In the genomic region with DNA sequence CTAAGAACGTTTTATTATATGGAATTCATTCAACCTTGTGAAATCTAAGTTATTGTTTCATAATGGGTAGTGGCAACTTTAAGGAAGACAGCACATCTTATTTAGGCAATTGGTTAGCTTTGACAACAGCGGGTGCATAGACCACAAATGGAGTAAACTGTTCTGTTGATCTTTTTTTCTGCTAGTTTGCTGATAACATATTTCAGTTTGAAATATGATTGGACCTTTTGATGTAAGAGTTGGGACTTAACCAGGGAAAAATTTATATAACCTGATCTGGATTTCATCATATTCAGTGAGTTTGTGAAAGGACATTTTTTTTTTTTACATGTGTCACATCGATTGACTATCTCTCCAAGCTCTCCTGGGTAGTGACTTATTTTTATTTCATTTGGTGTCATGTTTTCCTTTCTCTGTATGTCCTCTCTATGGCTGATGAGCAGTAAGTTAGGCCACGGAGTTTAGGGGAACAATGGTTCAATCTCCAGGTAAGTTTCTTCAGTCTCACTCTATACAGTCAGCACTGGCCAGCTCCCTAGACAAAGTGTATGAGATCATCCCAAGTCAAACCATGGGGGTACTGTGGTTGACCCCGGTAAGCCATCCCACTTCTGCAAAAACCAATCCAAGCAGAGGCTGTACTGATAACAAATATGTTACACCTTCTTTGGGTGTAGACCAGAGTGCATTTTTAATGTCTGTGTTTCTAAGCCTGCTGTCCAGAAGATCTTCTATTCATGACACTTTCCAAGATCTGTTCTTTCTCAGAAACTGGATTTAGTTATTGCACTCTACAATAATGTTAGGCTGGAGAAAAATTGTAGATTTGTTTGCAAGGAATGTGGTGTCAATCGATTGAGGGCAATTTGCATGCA, we compare ENCODE assay signal across 16 cellular contexts.
"Had no signal": no experiment of that assay in that cellular context is flagged by ENCODE, and none has a peak within 500 bp of the region (broad histone marks: within the 10 kb centered on the region; RNA-seq: fewer than 3 reads in every experiment).

No MANE protein-coding gene starts in this region.

- ATAC-seq: activated CD8-positive, alpha-beta memory T cell treated with anti-CD3 and anti-CD28 coated beads, Interleukin-2, amount 10 ng/mL, durations not matched to agents 7 days and 5 days; effector memory CD8-positive, alpha-beta T cell; natural killer cell treated with Interleukin-12 subunit alpha and Interleukin-12 subunit beta and Interleukin-15 and Interleukin-18, amount 100 ng/mL, for 72 hours had no signal

- H3K27me3 ChIP-seq: hepatocyte, suprapubic skin, vagina had no signal

- H3K9me3 Mint-ChIP-seq: activated CD4-positive, alpha-beta memory T cell treated with anti-CD3 and anti-CD28 coated beads, Interleukin-2, amount 10 ng/mL, durations not matched to agents 7 days and 5 days; stimulated activated naive CD8-positive, alpha-beta T cell treated with anti-CD3 and anti-CD28 coated beads, Interleukin-15, Interleukin-2, amounts not matched to agents 100 ng/mL and 50 ng/mL, for 24 hours had no signal

- H3K27ac ChIP-seq: hepatocyte, suprapubic skin, vagina had no signal

- DNase-seq: activated CD4-positive, alpha-beta memory T cell treated with anti-CD3 and anti-CD28 coated beads, Interleukin-2, amount 10 ng/mL, durations not matched to agents 7 days and 5 days; activated CD4-positive, alpha-beta T cell treated with anti-CD3 and anti-CD28 coated beads for 48 hours; activated CD4-positive, CD25-positive, alpha-beta regulatory T cell; activated CD8-positive, alpha-beta memory T cell treated with anti-CD3 and anti-CD28 coated beads, Interleukin-2, amount 10 ng/mL, durations not matched to agents 7 days and 5 days; amniotic stem cell; effector memory CD8-positive, alpha-beta T cell; mesendoderm; retina; trophoblast cell had no signal

- H3K36me3 Mint-ChIP-seq: activated CD8-positive, alpha-beta memory T cell treated with anti-CD3 and anti-CD28 coated beads, Interleukin-2, amount 10 ng/mL, durations not matched to agents 7 days and 5 days; activated naive CD8-positive, alpha-beta T cell; natural killer cell treated with Interleukin-12 subunit alpha and Interleukin-12 subunit beta and Interleukin-15 and Interleukin-18, amount 100 ng/mL, for 72 hours had no signal

- H3K36me3 ChIP-seq: suprapubic skin, vagina had no signal

- H3K27ac Mint-ChIP-seq: activated CD4-positive, alpha-beta memory T cell treated with anti-CD3 and anti-CD28 coated beads, Interleukin-2, amount 10 ng/mL, durations not matched to agents 7 days and 5 days; activated CD8-positive, alpha-beta memory T cell treated with anti-CD3 and anti-CD28 coated beads, Interleukin-2, amount 10 ng/mL, durations not matched to agents 7 days and 5 days; activated naive CD8-positive, alpha-beta T cell; dendritic cell treated with granulocyte-macrophage colony-stimulating factor and Interleukin-4, amounts not matched to agents 40 ng/mL and 50 ng/mL, for 4 days; effector memory CD8-positive, alpha-beta T cell; natural killer cell treated with Interleukin-12 subunit alpha and Interleukin-12 subunit beta and Interleukin-15 and Interleukin-18, amount 100 ng/mL, for 72 hours; stimulated activated naive CD8-positive, alpha-beta T cell treated with anti-CD3 and anti-CD28 coated beads, Interleukin-15, Interleukin-2, amounts not matched to agents 100 ng/mL and 50 ng/mL, for 24 hours had no signal

- H3K4me3 Mint-ChIP-seq: activated CD4-positive, alpha-beta memory T cell treated with anti-CD3 and anti-CD28 coated beads, Interleukin-2, amount 10 ng/mL, durations not matched to agents 7 days and 5 days; activated CD8-positive, alpha-beta memory T cell treated with anti-CD3 and anti-CD28 coated beads, Interleukin-2, amount 10 ng/mL, durations not matched to agents 7 days and 5 days; activated naive CD8-positive, alpha-beta T cell; dendritic cell treated with granulocyte-macrophage colony-stimulating factor and Interleukin-4, amounts not matched to agents 40 ng/mL and 50 ng/mL, for 4 days; effector memory CD8-positive, alpha-beta T cell; natural killer cell treated with Interleukin-12 subunit alpha and Interleukin-12 subunit beta and Interleukin-15 and Interleukin-18, amount 100 ng/mL, for 72 hours; stimulated activated naive CD8-positive, alpha-beta T cell treated with anti-CD3 and anti-CD28 coated beads, Interleukin-15, Interleukin-2, amounts not matched to agents 100 ng/mL and 50 ng/mL, for 24 hours had no signal

- H3K4me3 ChIP-seq: hepatocyte, suprapubic skin, vagina had no signal

- H3K27me3 Mint-ChIP-seq: activated CD4-positive, alpha-beta memory T cell treated with anti-CD3 and anti-CD28 coated beads, Interleukin-2, amount 10 ng/mL, durations not matched to agents 7 days and 5 days; activated CD8-positive, alpha-beta memory T cell treated with anti-CD3 and anti-CD28 coated beads, Interleukin-2, amount 10 ng/mL, durations not matched to agents 7 days and 5 days; activated naive CD8-positive, alpha-beta T cell; effector memory CD8-positive, alpha-beta T cell; natural killer cell treated with Interleukin-12 subunit alpha and Interleukin-12 subunit beta and Interleukin-15 and Interleukin-18, amount 100 ng/mL, for 72 hours; stimulated activated naive CD8-positive, alpha-beta T cell treated with anti-CD3 and anti-CD28 coated beads, Interleukin-15, Interleukin-2, amounts not matched to agents 100 ng/mL and 50 ng/mL, for 24 hours had no signal

- H3K9me3 ChIP-seq: suprapubic skin, vagina had no signal
